Comparison of ENCODE assay signal across 8 cellular contexts in genomic region chr10:70053896-70054641, GRCh38. TPM values are rescaled to one million over a fixed set of nuclear protein-coding genes. Genes with fewer than 3 reads are reported as not detected.
A peak's percentile ranks its signal among the peaks of the same experiment; 100 is the strongest.
DNase-seq lines count a peak whose midpoint lies in the region; ATAC-seq lines count a peak whose summit lies in the region.

No MANE protein-coding gene starts in this region.

- no peaks in the 10 kb centered on the region for H3K9me3 ChIP-seq in skeletal muscle tissue (ENCODE audit: control insufficient read depth in 3 of 3, low read length in 3 of 3)

- H3K4me3 Mint-ChIP-seq in activated T-cell treated with anti-CD3 and anti-CD28 coated beads, Interleukin-2, amount 50 U/mL, for 24 hours, result peak overlapping the region; percentile 78
- peak overlapping the region; percentile 35 for H3K4me3 Mint-ChIP-seq in activated T-cell treated with anti-CD3 and anti-CD28 coated beads, Interleukin-2, amount 50 U/mL, for 4 hours

- H3K27me3 Mint-ChIP-seq in activated T-cell treated with anti-CD3 and anti-CD28 coated beads, Interleukin-2, amount 50 U/mL, for 24 hours, result peaks cover 55% of the 10 kb centered on the region
- peaks cover 39% of the 10 kb centered on the region for H3K27me3 Mint-ChIP-seq in activated T-cell treated with anti-CD3 and anti-CD28 coated beads, Interleukin-2, amount 50 U/mL, for 4 hours (ENCODE audit: low read depth)

- intact Hi-C loops in left ventricle myocardium superior (cut with micrococcal nuclease), result no loop called here

- peak; percentile 36 for DNase-seq in activated T-cell treated with anti-CD3 and anti-CD28 coated beads, Interleukin-2, amount 50 U/mL, for 24 hours
- DNase-seq in activated T-cell treated with anti-CD3 and anti-CD28 coated beads for 4 hours (no peak), left ventricle myocardium superior (no peak), GF-D8 (lab: John Stamatoyannopoulos, UW) (no peak), CD1c-positive myeloid dendritic cell (ENCODE audit: extremely low spot score) (no peak)
- DNase-seq in activated T-cell treated with anti-CD3 and anti-CD28 coated beads, Interleukin-2, amount 50 U/mL, for 4 hours, result no peak

- peaks cover 7 to 14% (median 10%) of the 10 kb centered on the region in 3 donors for H3K4me1 ChIP-seq in skeletal muscle tissue (ENCODE audit: control insufficient read depth in 3 of 3, insufficient read depth in 3 of 3, low read length in 3 of 3)

- no peak overlapping the region for H3K27ac Mint-ChIP-seq in activated T-cell treated with anti-CD3 and anti-CD28 coated beads, Interleukin-2, amount 50 U/mL, for 24 hours

- H3K9ac ChIP-seq in skeletal muscle tissue (ENCODE audit: low read depth in 1 of 3, low read length in 3 of 3), result peak overlapping the region in 2 of 3 donors; percentile 27 to 82

- H3K27me3 ChIP-seq in skeletal muscle tissue (ENCODE audit: control insufficient read depth in 3 of 3, insufficient read depth in 3 of 3, low read length in 3 of 3), result peaks cover 4 to 21% (median 17%) of the 10 kb centered on the region in 3 donors

- no peaks in the 10 kb centered on the region for H3K36me3 ChIP-seq in skeletal muscle tissue (ENCODE audit: control insufficient read depth in 3 of 3, insufficient read depth in 3 of 3, low read length in 3 of 3)

- ATAC-seq in activated T-cell treated with anti-CD3 and anti-CD28 coated beads, Interleukin-2, amount 50 U/mL, for 4 hours, result peak; percentile 35 to 46
- ATAC-seq in left ventricle myocardium superior, result peak; percentile 25
- ATAC-seq in activated CD4-positive, CD25-positive, alpha-beta regulatory T cell treated with anti-CD3 and anti-CD28 coated beads, Interleukin-2, amount 50 U/mL, for 24 hours, result no peak

- no peak overlapping the region for H3K27ac ChIP-seq in skeletal muscle tissue (ENCODE audit: low read depth, low read length)

- no peaks in the 10 kb centered on the region for H3K9me3 Mint-ChIP-seq in activated T-cell treated with anti-CD3 and anti-CD28 coated beads, Interleukin-2, amount 50 U/mL, for 24 hours
- no peaks in the 10 kb centered on the region for H3K9me3 Mint-ChIP-seq in activated T-cell treated with anti-CD3 and anti-CD28 coated beads, Interleukin-2, amount 50 U/mL, for 4 hours

- H3K4me3 ChIP-seq in skeletal muscle tissue (ENCODE audit: low read length in 3 of 3), result peak overlapping the region; percentile 59 to 82 (median 64)

- peaks cover 7% of the 10 kb centered on the region for H3K4me1 Mint-ChIP-seq in activated T-cell treated with anti-CD3 and anti-CD28 coated beads, Interleukin-2, amount 50 U/mL, for 24 hours (ENCODE audit: low read depth)
- peaks cover 5% of the 10 kb centered on the region for H3K4me1 Mint-ChIP-seq in activated T-cell treated with anti-CD3 and anti-CD28 coated beads, Interleukin-2, amount 50 U/mL, for 4 hours (ENCODE audit: low read depth)

- no peaks in the 10 kb centered on the region for H3K36me3 Mint-ChIP-seq in activated T-cell treated with anti-CD3 and anti-CD28 coated beads, Interleukin-2, amount 50 U/mL, for 24 hours (ENCODE audit: low read depth)
- no peaks in the 10 kb centered on the region for H3K36me3 Mint-ChIP-seq in activated T-cell treated with anti-CD3 and anti-CD28 coated beads, Interleukin-2, amount 50 U/mL, for 4 hours (ENCODE audit: insufficient read depth)

RNA-seq across cellular contexts. Expression of gene MACROH2A2, which starts 1.4 kb away (rescaled TPM):
- 1 to 10 TPM in 1 of 3 donors, under 1 TPM in 2; 0.76 to 2.0 (median 0.91) TPM for total RNA-seq in activated T-cell treated with anti-CD3 and anti-CD28 coated beads, Interleukin-2, amount 50 U/mL, for 4 hours
- 15.2 TPM for total RNA-seq in left ventricle myocardium superior
- total RNA-seq in skeletal muscle tissue, result 8.4 TPM

Comparison
In these comparisons a context has a peak if more than half of its experiments do, and no peak if none do; other contexts are left out.
1. ATAC-seq: peak in activated T-cell treated with anti-CD3 and anti-CD28 coated beads, Interleukin-2, amount 50 U/mL, for 4 hours (2 of 2) and left ventricle myocardium superior (single experiment); none in activated CD4-positive, CD25-positive, alpha-beta regulatory T cell treated with anti-CD3 and anti-CD28 coated beads, Interleukin-2, amount 50 U/mL, for 24 hours (0 of 2).